Comparison of ENCODE assay signal across 10 cellular contexts in the genomic region with DNA sequence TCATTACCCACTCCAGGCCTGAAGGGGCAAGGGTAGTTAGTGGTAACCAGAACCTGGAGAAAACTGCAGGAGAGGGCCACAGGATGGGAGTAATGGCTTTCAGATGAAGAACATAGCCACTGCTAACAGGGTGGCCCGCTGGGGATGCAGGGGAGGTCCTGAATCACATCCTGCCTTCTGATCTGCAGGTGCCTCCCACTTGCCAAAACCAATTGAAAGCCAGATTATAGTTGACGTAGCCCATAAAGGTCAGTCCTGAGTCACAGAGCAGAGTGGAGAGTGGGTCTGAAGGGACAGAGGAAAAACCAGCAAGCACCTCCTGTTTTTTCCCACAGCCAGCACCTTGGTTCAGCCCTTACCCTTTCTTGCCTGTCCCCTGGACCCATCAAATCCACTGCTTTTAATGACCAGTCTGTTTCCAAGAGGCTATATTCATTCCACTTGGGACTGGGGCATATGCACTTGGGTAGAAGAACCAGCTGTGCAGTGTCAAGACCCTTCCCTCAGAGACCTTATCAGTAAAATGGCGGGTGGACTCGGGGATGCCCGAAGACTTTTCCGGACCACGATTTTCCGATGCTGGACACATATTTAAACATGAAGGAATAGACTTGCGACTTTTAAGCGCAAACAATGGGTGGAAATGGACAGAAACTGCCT. TPM values are rescaled to one million over a fixed set of nuclear protein-coding genes. Genes with fewer than 3 reads are reported as not detected.
DNase-seq lines count a peak whose midpoint lies in the region; ATAC-seq and TF ChIP-seq lines count a peak whose summit lies in the region.
"Had no signal": no experiment of that assay in that cellular context is flagged by ENCODE, and none has a peak within 500 bp of the region (broad histone marks: within the 10 kb centered on the region; RNA-seq: fewer than 3 reads in every experiment).

No MANE protein-coding gene starts in this region.

- peak overlapping the region; percentile 81 for H3K4me3 Mint-ChIP-seq in activated CD8-positive, alpha-beta T cell treated with anti-CD3 and anti-CD28 coated beads for 36 hours

- intact Hi-C loops in activated CD8-positive, alpha-beta T cell treated with anti-CD3 and anti-CD28 coated beads for 36 hours (cut with micrococcal nuclease): loop anchor here (2.0 to 10.0 kb wide), 2 partner anchors 46 to 66 kb away; a partner anchor contains a TSS

- POLR2A ChIA-PET in activated CD8-positive, alpha-beta T cell treated with anti-CD3 and anti-CD28 coated beads for 36 hours (lab: Charles Lee): interaction anchor here (0.6 to 0.9 kb wide), 3 partner anchors 12 to 65 kb away, joined by 3 to 5 read pairs (median 4); a partner anchor contains a TSS

- H3K9me3 Mint-ChIP-seq in activated CD8-positive, alpha-beta T cell treated with anti-CD3 and anti-CD28 coated beads for 36 hours: peaks cover 5% of the 10 kb centered on the region

- CTCF ChIA-PET in activated CD8-positive, alpha-beta T cell treated with anti-CD3 and anti-CD28 coated beads for 36 hours (lab: Charles Lee): interaction anchor here (1.2 kb wide), 1 partner anchor 195 kb away, joined by 7 read pairs; no protein-coding TSS in a partner anchor

- H3K27me3 ChIP-seq in MG63 (no peaks in the 10 kb centered on the region), mucosa of stomach (ENCODE audit: control insufficient read depth, insufficient read depth, low read length) (peaks cover 33% of the 10 kb centered on the region), suprapubic skin (no peaks in the 10 kb centered on the region)

- H3K36me3 ChIP-seq in MG63: no peaks in the 10 kb centered on the region
- no peaks in the 10 kb centered on the region for H3K36me3 ChIP-seq in mucosa of stomach (ENCODE audit: control insufficient read depth, insufficient read depth, low read length)
- no peaks in the 10 kb centered on the region for H3K36me3 ChIP-seq in suprapubic skin
- H3K36me3 ChIP-seq: neutrophil had no signal

- peaks cover 8% of the 10 kb centered on the region for H3K36me3 Mint-ChIP-seq in activated CD8-positive, alpha-beta T cell treated with anti-CD3 and anti-CD28 coated beads for 36 hours (ENCODE audit: low read depth)

- 39% methylated on average over 9 of the region's 10 CpGs for WGBS in suprapubic skin

- H3K4me3 ChIP-seq in MG63 (peak overlapping the region; percentile 62), mucosa of stomach (ENCODE audit: low read length) (peak overlapping the region; percentile 46), suprapubic skin (peak overlapping the region; percentile 76)

- TF ChIP-seq EP300 in suprapubic skin (IDR thresholded peaks at IDR 0.05): no peak

- H3K27ac ChIP-seq in suprapubic skin: peak overlapping the region; percentile 90
- H3K27ac ChIP-seq: 22Rv1, neutrophil had no signal

- peaks cover 26% of the 10 kb centered on the region for H3K27me3 Mint-ChIP-seq in activated CD8-positive, alpha-beta T cell treated with anti-CD3 and anti-CD28 coated beads for 36 hours

- DNase-seq in NCI-H1092 treated with DMSO at 0.1 percent for 48 hours (lab: John Stamatoyannopoulos, UW) (peak; percentile 32), NCI-H1092 (lab: John Stamatoyannopoulos, UW) (no peak), MG63 (peak; percentile 74), suprapubic skin (ENCODE audit: low spot score in 2 of 2) (peak in 1 of 2 donors; percentile 74)
- peak; percentile 89 for DNase-seq in activated CD8-positive, alpha-beta T cell treated with anti-CD3 and anti-CD28 coated beads for 36 hours

- TF ChIP-seq POLR2A in suprapubic skin (IDR thresholded peaks at IDR 0.05): no peak

- peak overlapping the region; percentile 40 for H3K9ac ChIP-seq in mucosa of stomach (ENCODE audit: low read length)

- TF ChIP-seq CTCF in activated CD8-positive, alpha-beta T cell treated with anti-CD3 and anti-CD28 coated beads for 36 hours (IDR thresholded peaks at IDR 0.05): no peak
- no peak for TF ChIP-seq CTCF in suprapubic skin (IDR thresholded peaks at IDR 0.05)

- H3K4me1 ChIP-seq in mucosa of stomach (ENCODE audit: control insufficient read depth, insufficient read depth, low read length): peaks cover 4% of the 10 kb centered on the region
- H3K4me1 ChIP-seq in suprapubic skin: peaks cover 35% of the 10 kb centered on the region

- peak; percentile 95 for ATAC-seq in activated CD8-positive, alpha-beta T cell treated with anti-CD3 and anti-CD28 coated beads for 36 hours
- ATAC-seq in esophagus mucosa (peak; percentile 67), GM21619 (IDR thresholded peaks at IDR 0.05; ENCODE audit: unreplicated experiment) (no peak)

- peaks cover 6% of the 10 kb centered on the region; the same call in 1 of the 2 replicates for H3K9me3 ChIP-seq in MG63
- H3K9me3 ChIP-seq in mucosa of stomach (ENCODE audit: control insufficient read depth, low read length): no peaks in the 10 kb centered on the region
- no peaks in the 10 kb centered on the region for H3K9me3 ChIP-seq in suprapubic skin
- H3K9me3 ChIP-seq: neutrophil had no signal

- peaks cover 24% of the 10 kb centered on the region for H3K4me1 Mint-ChIP-seq in activated CD8-positive, alpha-beta T cell treated with anti-CD3 and anti-CD28 coated beads for 36 hours (ENCODE audit: low read depth)

- peak overlapping the region; percentile 82 for H3K27ac Mint-ChIP-seq in activated CD8-positive, alpha-beta T cell treated with anti-CD3 and anti-CD28 coated beads for 36 hours

RNA-seq across cellular contexts. Expression of a gene that starts 0.6 kb away (rescaled TPM):
- 6.7 and 8.9 TPM in 2 replicates for total RNA-seq in MG63 (2014; rRNA removed; shearing (Covaris generic); ENCODE audit: low replicate concordance)
- total RNA-seq in activated CD8-positive, alpha-beta T cell treated with anti-CD3 and anti-CD28 coated beads for 36 hours: 1 to 10 TPM; 3.0 TPM
- 1.0 TPM for total RNA-seq in esophagus mucosa
- 1 to 10 TPM in 3 of 4 donors, under 1 TPM in 1; 0.98 to 3.7 (median 1.1) TPM for total RNA-seq in suprapubic skin

RNA-seq across cellular contexts. Expression of a gene that starts 43.7 kb away (rescaled TPM):
- 48.6 and 107 TPM in 2 replicates for total RNA-seq in MG63 (2014; rRNA removed; shearing (Covaris generic); ENCODE audit: low replicate concordance)
- 10 to 100 TPM; 31.9 to 34.7 TPM for total RNA-seq in activated CD8-positive, alpha-beta T cell treated with anti-CD3 and anti-CD28 coated beads for 36 hours
- total RNA-seq in esophagus mucosa (61.9 TPM), suprapubic skin (10 to 100 TPM; 38.5 to 46.3 (median 43.7) TPM)
